ENCODE assay signal across 8 cellular contexts in the genomic region with DNA sequence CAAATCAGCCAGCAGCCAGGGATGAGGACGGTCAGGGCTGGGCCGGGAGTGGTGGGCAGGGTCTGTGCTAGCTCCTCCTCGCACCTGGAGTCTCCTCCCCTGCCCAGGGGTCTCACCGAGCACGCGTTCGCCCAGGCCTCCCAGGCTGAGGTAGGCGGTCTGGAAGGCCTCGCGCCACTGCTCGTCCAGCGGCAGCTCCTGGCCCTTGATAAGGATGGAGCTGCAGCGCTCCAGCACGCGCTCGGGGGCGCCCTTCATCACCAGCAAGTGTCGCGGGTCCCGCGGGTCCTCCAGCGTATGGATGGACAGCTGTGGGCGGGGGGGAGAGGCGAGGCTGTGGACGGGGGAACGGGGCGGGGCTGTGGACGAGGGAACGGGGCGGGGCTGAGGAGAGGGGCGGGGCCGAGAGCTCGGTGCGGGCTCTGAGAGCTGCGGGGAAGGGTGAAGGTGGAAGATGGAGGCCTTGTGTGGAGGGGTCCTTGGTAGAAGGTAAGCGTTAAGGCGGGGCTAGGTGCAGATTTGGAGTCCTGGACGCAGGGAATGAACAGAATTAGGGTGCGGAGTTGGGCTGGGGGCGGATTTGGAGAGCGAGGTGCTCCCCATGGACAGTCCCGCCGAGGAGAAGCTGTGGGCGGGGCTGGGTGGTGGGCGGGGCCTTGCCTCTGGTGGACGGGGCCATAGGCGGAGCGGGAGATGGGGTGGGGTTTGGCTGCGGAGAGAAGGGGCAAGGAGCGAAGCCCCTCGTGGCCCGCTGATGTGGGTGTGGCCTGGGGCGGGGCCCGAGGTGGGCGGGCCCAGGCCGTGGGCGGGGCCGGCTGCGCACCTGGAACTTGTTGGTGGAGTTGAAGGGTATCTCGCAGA. TPM values are rescaled to one million over a fixed set of nuclear protein-coding genes. Genes with fewer than 3 reads are reported as not detected.
DNase-seq lines count a peak whose midpoint lies in the region; ATAC-seq lines count a peak whose summit lies in the region.

No MANE protein-coding gene starts in this region.

- intact Hi-C loops in Right ventricle myocardium superior (cut with DNase I) = no loop called here

- DNase-seq in EL (peak; percentile 49), NCI-H526 treated with DMSO at 0.1 percent for 48 hours (lab: John Stamatoyannopoulos, UW) (peak; percentile 89), Right ventricle myocardium superior (peak; percentile 74), retina (peak; percentile 90), DMS79 treated with DMSO at 0.1 percent for 48 hours (lab: John Stamatoyannopoulos, UW) (no peak), pons (ENCODE audit: low spot score) (no peak)
- DNase-seq in activated effector memory CD4-positive, alpha-beta T cell treated with anti-CD3 and anti-CD28 coated beads, Interleukin-2, amount 50 U/mL, for 16 hours = peak; percentile 83

- ATAC-seq in Right ventricle myocardium superior (ENCODE audit: poor library complexity) = peak; percentile 81
- ATAC-seq in HG03039 (IDR thresholded peaks at IDR 0.05; ENCODE audit: unreplicated experiment) = no peak

RNA-seq across cellular contexts. Expression of gene ATP4A, which starts 5.7 kb away (rescaled TPM):
- not detected for total RNA-seq in Right ventricle myocardium superior

RNA-seq across cellular contexts. Expression of gene TMEM147, which starts 12.3 kb away (rescaled TPM):
- total RNA-seq in Right ventricle myocardium superior = 75.7 TPM

RNA-seq across cellular contexts. Expression of gene GAPDHS, which starts 24.5 kb away (rescaled TPM):
- total RNA-seq in Right ventricle myocardium superior = not detected

RNA-seq across cellular contexts. Expression of gene PMIS2, which starts 28.2 kb away (rescaled TPM):
- not detected for total RNA-seq in Right ventricle myocardium superior

RNA-seq across cellular contexts. Expression of gene SBSN, which starts 29.7 kb away (rescaled TPM):
- not detected for total RNA-seq in Right ventricle myocardium superior

Comparison
In these comparisons a context has a peak if more than half of its experiments do, and no peak if none do; other contexts are left out.
1. DNase-seq: peak in EL (single experiment), NCI-H526 treated with DMSO at 0.1 percent for 48 hours (single experiment), activated effector memory CD4-positive, alpha-beta T cell treated with anti-CD3 and anti-CD28 coated beads, Interleukin-2, amount 50 U/mL, for 16 hours (single experiment), Right ventricle myocardium superior (single experiment) and retina (single experiment); none in DMS79 treated with DMSO at 0.1 percent for 48 hours (single experiment) and pons (single experiment).